In genomic region chr9:87148391-87149237, GRCh38 we compare ENCODE assay signal across 9 cellular contexts.
A peak's percentile ranks its signal among the peaks of the same experiment; 100 is the strongest.
DNase-seq lines count a peak whose midpoint lies in the region; ATAC-seq, FAIRE-seq and TF ChIP-seq lines count a peak whose summit lies in the region.
"Had no signal": no experiment of that assay in that cellular context is flagged by ENCODE, and none has a peak within 500 bp of the region (broad histone marks: within the 10 kb centered on the region; RNA-seq: fewer than 3 reads in every experiment).

No MANE protein-coding gene starts in this region.

- H3K9me3 ChIP-seq in right cardiac atrium (ENCODE audit: control insufficient read depth, low read length) (no peaks in the 10 kb centered on the region), trophoblast cell (ENCODE audit: insufficient read depth, low read depth, low read length) (no peaks in the 10 kb centered on the region)

- peak overlapping the region; percentile 14 for H3K4ac ChIP-seq in trophoblast cell (ENCODE audit: low read depth, low read length)

- H3K4me2 ChIP-seq in trophoblast cell (ENCODE audit: low read length) = peak overlapping the region; percentile 57

- peak overlapping the region; percentile 84 for H2BK120ac ChIP-seq in trophoblast cell (ENCODE audit: insufficient read depth, low read length, poor library complexity)

- H3K9ac ChIP-seq in trophoblast cell (ENCODE audit: low read length) = peak overlapping the region; percentile 29

- H3K79me2 ChIP-seq in ACC112 (ENCODE audit: control insufficient read depth, insufficient read depth, low read length, unreplicated experiment) (no peaks in the 10 kb centered on the region), trophoblast cell (ENCODE audit: control insufficient read depth, insufficient read depth, low read length, poor library complexity) (peaks cover 2% of the 10 kb centered on the region)

- peak overlapping the region; percentile 80 for H3K14ac ChIP-seq in trophoblast cell (ENCODE audit: low read length)

- H4K91ac ChIP-seq in trophoblast cell (ENCODE audit: low read depth, low read length) = peak overlapping the region; percentile 84

- peak overlapping the region; percentile 86 for H4K8ac ChIP-seq in trophoblast cell (ENCODE audit: low read depth, low read length)

- FAIRE-seq in HTR-8/SVneo (lab: Jason Lieb, UNC) = no peak
- FAIRE-seq: colon had no signal

- no peaks in the 10 kb centered on the region for H3K36me3 ChIP-seq in ACC112 (ENCODE audit: insufficient read depth, low read length)
- H3K36me3 ChIP-seq in trophoblast cell (ENCODE audit: control insufficient read depth in 1 of 2, insufficient read depth in 2 of 2, low read length in 2 of 2) = no peaks in the 10 kb centered on the region

- intact Hi-C loops in right cardiac atrium (cut with DNase I) = loop anchor here in 1 of 4 donors (10.0 kb wide), 1 partner anchor 64 kb away; no protein-coding TSS in a partner anchor

- H3K79me1 ChIP-seq in trophoblast cell (ENCODE audit: low read length) = peaks cover 12% of the 10 kb centered on the region

- H3K4me1 ChIP-seq in ACC112 (ENCODE audit: control insufficient read depth, insufficient read depth, low read length, unreplicated experiment) (peaks cover 10% of the 10 kb centered on the region), right cardiac atrium (ENCODE audit: control insufficient read depth, insufficient read depth, low read length) (peaks cover 3% of the 10 kb centered on the region), trophoblast cell (ENCODE audit: control insufficient read depth in 1 of 2, insufficient read depth in 2 of 2, low read length in 2 of 2) (peaks cover 6 to 10% of the 10 kb centered on the region in 2 experiments)

- peak overlapping the region; percentile 51 for H2BK12ac ChIP-seq in trophoblast cell (ENCODE audit: low read length)

- H3K27ac ChIP-seq in ACC112 (ENCODE audit: low read depth, low read length) (peak overlapping the region; percentile 59), right cardiac atrium (ENCODE audit: low read length) (peak overlapping the region; percentile 89), trophoblast cell (ENCODE audit: low read depth, low read length) (peak overlapping the region; percentile 92)

- peak overlapping the region; percentile 61 for H4K12ac ChIP-seq in trophoblast cell (ENCODE audit: low read depth, low read length)

- H3K18ac ChIP-seq in trophoblast cell (ENCODE audit: low read length) = peak overlapping the region; percentile 70

- peak overlapping the region; percentile 53 for H2BK5ac ChIP-seq in trophoblast cell (ENCODE audit: low read depth, low read length, poor library complexity)

- H2AK5ac ChIP-seq in trophoblast cell (ENCODE audit: low read length) = no peak overlapping the region

- TF ChIP-seq CTCF in astrocyte of the cerebellum (IDR thresholded peaks at IDR 0.05; ENCODE audit: low read depth, low read length, missing control alignments) = peak; percentile 18
- no peak for TF ChIP-seq CTCF in GM10266 (IDR thresholded peaks at IDR 0.05; ENCODE audit: control insufficient read depth, insufficient read depth, low read depth, missing control alignments)

- in situ Hi-C loops in astrocyte of the cerebellum (cut with HindIII; ENCODE audit: low sequenced_read_pairs) = no loop called here

- ATAC-seq in right cardiac atrium (peak; percentile 95 to 97), GM21515 (IDR thresholded peaks at IDR 0.05; ENCODE audit: unreplicated experiment) (no peak)

- WGBS in right cardiac atrium = 14% methylated on average over 51 of the region's 51 CpGs
- WGBS in trophoblast cell (ENCODE audit: extremely low coverage, insufficient coverage, insufficient read length) = no CpG with 5 or more reads among the region's 51 CpGs

- H3K4me3 ChIP-seq in ACC112 (ENCODE audit: low read depth, low read length) (peak overlapping the region; percentile 61), astrocyte of the cerebellum (ENCODE audit: low read depth, low read length) (peak overlapping the region; percentile 6), right cardiac atrium (ENCODE audit: low read length) (peak overlapping the region; percentile 43), trophoblast cell (ENCODE audit: low read depth, low read length) (no peak overlapping the region)

- peak overlapping the region; percentile 91 for H2AFZ ChIP-seq in ACC112 (ENCODE audit: low read length, unreplicated experiment)
- peak overlapping the region; percentile 57 for H2AFZ ChIP-seq in trophoblast cell (ENCODE audit: insufficient read depth, low read length, poor library complexity)

- no peak overlapping the region for H3K23ac ChIP-seq in trophoblast cell (ENCODE audit: low read length)

- DNase-seq in HTR-8/SVneo (ENCODE audit: insufficient read length, low spot score) (peak; percentile 12), astrocyte of the cerebellum (ENCODE audit: low read depth) (peak; percentile 22), right cardiac atrium (peak; percentile 92 to 96 (median 96)), trophoblast cell (peak; percentile 89 to 92), GM10266 (ENCODE audit: extremely low spot score) (no peak), D341Med (ENCODE audit: low spot score) (no peak)

- no peaks in the 10 kb centered on the region for H3K27me3 ChIP-seq in ACC112 (ENCODE audit: insufficient read depth, low read length)
- H3K27me3 ChIP-seq in right cardiac atrium (ENCODE audit: control insufficient read depth, insufficient read depth) = no peaks in the 10 kb centered on the region
- H3K27me3 ChIP-seq in trophoblast cell (ENCODE audit: insufficient read depth, low read length) = no peaks in the 10 kb centered on the region

Comparison
In these comparisons a context has a peak if more than half of its experiments do, and no peak if none do; other contexts are left out.
1. DNase-seq: peak in HTR-8/SVneo (single experiment), astrocyte of the cerebellum (single experiment), right cardiac atrium (3 of 3) and trophoblast cell (2 of 2); none in GM10266 (single experiment) and D341Med (single experiment).
2. Peak in every context shown above with its lines, with median percentiles within 50 percentile points of each other: H3K27ac ChIP-seq.